In the genomic region with DNA sequence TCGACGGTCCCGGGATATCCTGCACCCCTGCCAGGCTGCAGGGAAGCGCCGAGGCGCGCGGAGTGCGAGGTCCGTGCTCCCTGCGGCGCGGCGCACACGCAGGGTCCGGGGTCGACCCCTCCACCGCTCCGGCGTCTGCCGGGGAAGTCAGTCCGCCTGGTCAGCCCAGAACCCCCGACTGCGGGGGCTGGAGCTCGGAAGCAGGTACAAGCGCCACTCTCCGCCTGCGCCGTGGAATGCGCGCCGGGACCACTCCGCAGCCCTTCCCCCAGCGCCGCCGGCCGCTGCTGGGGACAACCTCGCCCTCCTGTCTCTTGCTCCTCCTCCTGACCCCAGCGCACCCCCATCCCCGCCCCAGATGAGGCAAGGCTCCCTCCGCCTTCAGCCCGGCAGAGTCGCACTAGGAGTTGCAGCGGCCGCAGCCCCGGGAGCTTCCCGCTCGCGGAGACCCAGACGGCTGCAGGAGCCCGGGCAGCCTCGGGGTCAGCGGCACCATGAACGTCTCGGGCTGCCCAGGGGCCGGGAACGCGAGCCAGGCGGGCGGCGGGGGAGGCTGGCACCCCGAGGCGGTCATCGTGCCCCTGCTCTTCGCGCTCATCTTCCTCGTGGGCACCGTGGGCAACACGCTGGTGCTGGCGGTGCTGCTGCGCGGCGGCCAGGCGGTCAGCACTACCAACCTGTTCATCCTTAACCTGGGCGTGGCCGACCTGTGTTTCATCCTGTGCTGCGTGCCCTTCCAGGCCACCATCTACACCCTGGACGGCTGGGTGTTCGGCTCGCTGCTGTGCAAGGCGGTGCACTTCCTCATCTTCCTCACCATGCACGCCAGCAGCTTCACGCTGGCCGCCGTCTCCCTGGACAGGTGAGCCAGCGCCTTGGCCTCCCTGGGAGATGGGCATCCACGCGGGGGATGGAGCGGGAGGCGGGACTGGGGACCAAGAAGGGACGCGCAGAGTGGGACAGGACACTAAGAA, we compare ENCODE assay signal across 10 cellular contexts. TPM values are rescaled to one million over a fixed set of nuclear protein-coding genes. Genes with fewer than 3 reads are reported as not detected.
DNase-seq lines count a peak whose midpoint lies in the region; ATAC-seq and TF ChIP-seq lines count a peak whose summit lies in the region.
"Had no signal": no experiment of that assay in that cellular context is flagged by ENCODE, and none has a peak within 500 bp of the region (broad histone marks: within the 10 kb centered on the region; RNA-seq: fewer than 3 reads in every experiment).

A gene with protein sequence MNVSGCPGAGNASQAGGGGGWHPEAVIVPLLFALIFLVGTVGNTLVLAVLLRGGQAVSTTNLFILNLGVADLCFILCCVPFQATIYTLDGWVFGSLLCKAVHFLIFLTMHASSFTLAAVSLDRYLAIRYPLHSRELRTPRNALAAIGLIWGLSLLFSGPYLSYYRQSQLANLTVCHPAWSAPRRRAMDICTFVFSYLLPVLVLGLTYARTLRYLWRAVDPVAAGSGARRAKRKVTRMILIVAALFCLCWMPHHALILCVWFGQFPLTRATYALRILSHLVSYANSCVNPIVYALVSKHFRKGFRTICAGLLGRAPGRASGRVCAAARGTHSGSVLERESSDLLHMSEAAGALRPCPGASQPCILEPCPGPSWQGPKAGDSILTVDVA (plus strand): TSS at position 392 of the 974 bp plus-strand sequence. CDS start 103 bp downstream, at position 495.

- H3K4me3 ChIP-seq in CD8-positive, alpha-beta memory T cell (ENCODE audit: low read length): peak within 1 kb of the TSS; percentile 32
- H3K4me3 ChIP-seq in HUES6 (ENCODE audit: low read depth, low read length) (peak within 1 kb of the TSS; percentile 66), duodenal mucosa (ENCODE audit: low read depth in 1 of 2, low read length in 2 of 2) (peak within 1 kb of the TSS; percentile 14 to 35)
- H3K4me3 ChIP-seq: testis had no signal

- H3K4me1 Mint-ChIP-seq in CD8-positive, alpha-beta memory T cell: peaks cover 42 to 76% (median 44%) of the 10 kb centered on the region in 3 donors
- H3K4me1 Mint-ChIP-seq in neural crest cell: peaks cover 35% of the 10 kb centered on the region

- no peak within 1 kb of the TSS for H3K27ac ChIP-seq in CD8-positive, alpha-beta memory T cell (ENCODE audit: low read depth, low read length)
- H3K27ac ChIP-seq in HUES6 (ENCODE audit: low read depth, low read length) (no peak within 1 kb of the TSS), duodenal mucosa (ENCODE audit: low read depth, low read length) (no peak within 1 kb of the TSS)
- H3K27ac ChIP-seq: epithelial cell of prostate, testis had no signal

- H3K9me3 Mint-ChIP-seq in CD8-positive, alpha-beta memory T cell: no peaks in the 10 kb centered on the region
- H3K9me3 Mint-ChIP-seq in neural crest cell: no peaks in the 10 kb centered on the region

- CTCF ChIA-PET in CD8-positive, alpha-beta memory T cell (lab: Charles Lee): interaction anchor here (1.0 to 1.7 kb wide), 3 partner anchors 12 to 205 kb away, joined by 3 read pairs; no protein-coding TSS in a partner anchor

- H3K9ac ChIP-seq in HUES6 (ENCODE audit: low read length) (no peak within 1 kb of the TSS), duodenal mucosa (ENCODE audit: low read depth in 1 of 2, low read length in 2 of 2) (no peak within 1 kb of the TSS)

- no peak for ATAC-seq in GM19463 (IDR thresholded peaks at IDR 0.05; ENCODE audit: unreplicated experiment)

- no peaks in the 10 kb centered on the region for H3K36me3 ChIP-seq in CD8-positive, alpha-beta memory T cell (ENCODE audit: insufficient read depth, low read length)
- no peaks in the 10 kb centered on the region for H3K36me3 ChIP-seq in HUES6 (ENCODE audit: control insufficient read depth, insufficient read depth, low read length)
- peaks cover 0 to 3% of the 10 kb centered on the region in 2 donors for H3K36me3 ChIP-seq in duodenal mucosa (ENCODE audit: control insufficient read depth in 1 of 2, insufficient read depth in 2 of 2, low read length in 2 of 2)

- H3K4me3 Mint-ChIP-seq in CD8-positive, alpha-beta memory T cell: peak within 1 kb of the TSS; percentile 56 to 93 (median 75)
- H3K4me3 Mint-ChIP-seq in neural crest cell: peak within 1 kb of the TSS; percentile 78

- peaks cover 32% of the 10 kb centered on the region for H3K27me3 ChIP-seq in CD8-positive, alpha-beta memory T cell (ENCODE audit: insufficient read depth, low read length, poor library complexity, severe bottlenecking)
- H3K27me3 ChIP-seq in HUES6 (ENCODE audit: control insufficient read depth, insufficient read depth, low read length) (peaks cover 67% of the 10 kb centered on the region), duodenal mucosa (ENCODE audit: control insufficient read depth in 1 of 2, insufficient read depth in 2 of 2, low read length in 2 of 2) (peaks cover 56 to 58% of the 10 kb centered on the region in 2 donors)
- H3K27me3 ChIP-seq: testis had no signal

- peaks cover 32 to 37% of the 10 kb centered on the region in 2 donors for H3K27me3 Mint-ChIP-seq in CD8-positive, alpha-beta memory T cell
- H3K27me3 Mint-ChIP-seq in neural crest cell (ENCODE audit: low read depth): peaks cover 67% of the 10 kb centered on the region

- DNase-seq in CD8-positive, alpha-beta memory T cell: no peak
- peak; percentile 9 for DNase-seq in neural crest cell (ENCODE audit: low read depth, low spot score)
- DNase-seq in activated effector memory CD4-positive, alpha-beta T cell treated with anti-CD3 and anti-CD28 coated beads, Interleukin-2, amount 50 U/mL, for 16 hours: no peak
- no peak for DNase-seq in activated gamma-delta T cell treated with Interleukin-2 at 50 U/mL for 16 hours
- DNase-seq: testis had no signal

- peaks cover 0 to 19% (median 0%) of the 10 kb centered on the region in 3 donors for H3K36me3 Mint-ChIP-seq in CD8-positive, alpha-beta memory T cell
- H3K36me3 Mint-ChIP-seq in neural crest cell (ENCODE audit: low read depth): no peaks in the 10 kb centered on the region

- H3K4me1 ChIP-seq in CD8-positive, alpha-beta memory T cell (ENCODE audit: insufficient read depth, low read length): peaks cover 61% of the 10 kb centered on the region
- peaks cover 43% of the 10 kb centered on the region for H3K4me1 ChIP-seq in HUES6 (ENCODE audit: control insufficient read depth, insufficient read depth, low read length)
- H3K4me1 ChIP-seq in duodenal mucosa (ENCODE audit: control insufficient read depth in 1 of 2, insufficient read depth in 2 of 2, low read length in 2 of 2): peaks cover 21 to 43% of the 10 kb centered on the region in 2 donors

- POLR2A ChIA-PET in CD8-positive, alpha-beta memory T cell (lab: Charles Lee): interaction anchor here (0.6 to 1.2 kb wide), 2 partner anchors 193 to 279 kb away, joined by 3 to 11 read pairs; a partner anchor contains a TSS

- H3K27ac Mint-ChIP-seq in CD8-positive, alpha-beta memory T cell: peak within 1 kb of the TSS in 3 of 8 donors; percentile 51 to 81 (median 70)
- H3K27ac Mint-ChIP-seq in neural crest cell (ENCODE audit: unreplicated experiment): no peak within 1 kb of the TSS

- H3K9me3 ChIP-seq in CD8-positive, alpha-beta memory T cell (ENCODE audit: low read length): no peaks in the 10 kb centered on the region
- no peaks in the 10 kb centered on the region for H3K9me3 ChIP-seq in HUES6 (ENCODE audit: control insufficient read depth, insufficient read depth, low read depth, low read length)
- no peaks in the 10 kb centered on the region for H3K9me3 ChIP-seq in duodenal mucosa (ENCODE audit: control insufficient read depth in 1 of 2, low read length in 2 of 2)
- H3K9me3 ChIP-seq: testis had no signal

- TF ChIP-seq CTCF in neural crest cell (conservative IDR thresholded peaks at IDR 0.05): no peak

RNA-seq across cellular contexts. Expression of the gene that starts here (rescaled TPM):
- 1 to 10 TPM; 2.7 to 3.1 TPM for total RNA-seq in CD8-positive, alpha-beta memory T cell
- polyA plus RNA-seq in CD8-positive, alpha-beta memory T cell: not detected
- not detected in 2 replicates for total RNA-seq in neural crest cell
- total RNA-seq: pulmonary artery endothelial cell had no signal

Comparison
In these comparisons a context has a peak if more than half of its experiments do, and no peak if none do; other contexts are left out.
1. Peak in DNase-seq in neural crest cell; RNA of the gene not detected or under 1 TPM.